16 cellular contexts compared by ENCODE assay signal in genomic region chr4:85448880-85449763, GRCh38.
DNase-seq lines count a peak whose midpoint lies in the region; ATAC-seq and TF ChIP-seq lines count a peak whose summit lies in the region.
"Had no signal": no experiment of that assay in that cellular context is flagged by ENCODE, and none has a peak within 500 bp of the region (broad histone marks: within the 10 kb centered on the region; RNA-seq: fewer than 3 reads in every experiment).

No MANE protein-coding gene starts in this region.

- POLR2A ChIA-PET in GM10248 (lab: Yijun Ruan, JAX) = no interaction called here

- no peak for TF ChIP-seq CTCF in GM10248 (IDR thresholded peaks at IDR 0.05; ENCODE audit: control extremely low read depth, extremely low read depth, low read depth, missing control alignments)

- CTCF ChIA-PET in GM10248 (lab: Yijun Ruan, JAX) = no interaction called here

- peak; percentile 8 for DNase-seq in GM10248 (ENCODE audit: extremely low spot score)
- peak; percentile 35 for DNase-seq in RPMI8226
- DNase-seq in Ammon's horn (ENCODE audit: low spot score) = no peak
- no peak for DNase-seq in NCI-H2171 treated with DMSO at 0.1 percent for 48 hours (lab: John Stamatoyannopoulos, UW)
- no peak for DNase-seq in cerebellar nuclear complex (lab: John Stamatoyannopoulos, UW)
- DNase-seq: activated CD4-positive, alpha-beta T cell treated with anti-CD3 and anti-CD28 coated beads, Interleukin-2, amount 10 ng/mL, durations not matched to agents 7 days and 5 days; amygdala; CD8-positive, alpha-beta memory T cell; H9; KG1; mucosa of descending colon; NCI-H187 treated with DMSO at 0.1 percent for 48 hours; NCI-H524 had no signal

- ATAC-seq in GM19438 (IDR thresholded peaks at IDR 0.05; ENCODE audit: low read depth, unreplicated experiment) (peak; percentile 85), HG02884 (IDR thresholded peaks at IDR 0.05; ENCODE audit: unreplicated experiment) (peak; percentile 69), GM18519 (IDR thresholded peaks at IDR 0.05; ENCODE audit: low FRiP score, unreplicated experiment) (no peak)
- ATAC-seq: mucosa of descending colon had no signal

Comparison
In these comparisons a context has a peak if more than half of its experiments do, and no peak if none do; other contexts are left out.
1. DNase-seq: peak in GM10248 (single experiment) and RPMI8226 (single experiment); none in Ammon's horn (single experiment), NCI-H2171 treated with DMSO at 0.1 percent for 48 hours (single experiment) and cerebellar nuclear complex (0 of 2).